ENCODE assay signal across 20 cellular contexts in genomic region chr2:219107837-219108236, GRCh38. TPM values are rescaled to one million over a fixed set of nuclear protein-coding genes. Genes with fewer than 3 reads are reported as not detected.
"Had no signal": no experiment of that assay in that cellular context is flagged by ENCODE, and none has a peak within 500 bp of the region (broad histone marks: within the 10 kb centered on the region; RNA-seq: fewer than 3 reads in every experiment).

No MANE protein-coding gene starts in this region.

- H3K4me3 ChIP-seq: body of pancreas, coronary artery, esophagus muscularis mucosa, neural progenitor cell had no signal

- H3K27ac ChIP-seq: body of pancreas, coronary artery, esophagus muscularis mucosa, neural progenitor cell, parathyroid adenoma had no signal

- H3K4me1 ChIP-seq: parathyroid adenoma had no signal

- DNase-seq: activated CD4-positive, alpha-beta T cell treated with anti-CD3 and anti-CD28 coated beads, Interleukin-2, amount 50 U/mL, for 1 hour; activated CD8-positive, alpha-beta memory T cell treated with anti-CD3 and anti-CD28 coated beads for 24 hours; activated naive CD8-positive, alpha-beta T cell treated with anti-CD3 and anti-CD28 coated beads for 36 hours; amygdala; body of pancreas; central memory CD4-positive, alpha-beta T cell; hypothalamus; kidney; stimulated activated CD4-positive, alpha-beta T cell treated with anti-CD3 and anti-CD28 coated beads, Interleukin-15, amount 100 ng/mL, for 24 hours; stimulated activated CD4-positive, alpha-beta T cell treated with anti-CD3 and anti-CD28 coated beads, Interleukin-4, amount 100 ng/mL, for 1 hour; stimulated activated naive CD4-positive, alpha-beta T cell; T-helper 9 cell had no signal

- H3K36me3 ChIP-seq: esophagus muscularis mucosa, neural progenitor cell had no signal

- ATAC-seq: activated CD4-positive, CD25-positive, alpha-beta regulatory T cell treated with anti-CD3 and anti-CD28 coated beads, Interleukin-2, amount 50 U/mL, for 24 hours; body of pancreas had no signal

- H3K27me3 ChIP-seq: body of pancreas, esophagus muscularis mucosa, neural progenitor cell had no signal

- H3K9me3 ChIP-seq: body of pancreas, esophagus muscularis mucosa had no signal

RNA-seq across cellular contexts. Expression of gene IHH, which starts 47.1 kb away (rescaled TPM):
- total RNA-seq: activated naive CD8-positive, alpha-beta T cell treated with anti-CD3 and anti-CD28 coated beads for 36 hours; esophagus muscularis mucosa; glomerular endothelial cell; myocyte; ureter had no signal
